In the genomic region with DNA sequence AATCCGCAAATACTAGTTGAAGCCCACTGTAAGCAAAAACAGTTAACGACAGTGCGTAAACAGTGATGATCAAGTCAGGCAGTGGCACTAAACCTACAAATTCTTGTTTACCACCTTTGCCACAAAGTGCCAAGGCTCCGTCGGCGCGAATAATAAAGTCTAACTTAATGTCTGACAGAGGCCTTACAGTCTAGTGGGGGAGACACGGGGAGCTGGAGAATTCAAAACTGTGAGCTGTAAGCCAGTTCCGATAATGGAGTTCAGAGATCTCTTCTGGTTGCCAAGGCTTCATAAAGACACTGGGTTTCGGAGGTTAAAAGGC, we compare ENCODE assay signal across 8 cellular contexts. TPM values are rescaled to one million over a fixed set of nuclear protein-coding genes. Genes with fewer than 3 reads are reported as not detected.
DNase-seq lines count a peak whose midpoint lies in the region; ATAC-seq, FAIRE-seq and TF ChIP-seq lines count a peak whose summit lies in the region.

No MANE protein-coding gene starts in this region.

- H3K36me3 ChIP-seq in HepG2 (replicated peaks in 1 of 2; ENCODE audit: control insufficient read depth in 1 of 2, insufficient read depth in 2 of 2, low read length in 2 of 2) (no peaks in the 10 kb centered on the region), right lobe of liver (no peaks in the 10 kb centered on the region), breast epithelium (no peaks in the 10 kb centered on the region)

- H2AFZ ChIP-seq in HepG2 (ENCODE audit: low read length): no peak overlapping the region

- H3K4me3 ChIP-seq in HepG2 (replicated peaks in 1 of 3; ENCODE audit: insufficient read depth in 1 of 3, low read depth in 2 of 3, low read length in 3 of 3): peak overlapping the region in 2 of 3 experiments; percentile 77 to 90; a peak in 3 of 6 replicates
- peak overlapping the region in 1 of 3 donors; percentile 81 for H3K4me3 ChIP-seq in right lobe of liver
- H3K4me3 ChIP-seq in breast epithelium: peak overlapping the region; percentile 71 to 96 (median 79)

- H3K9me3 ChIP-seq in HepG2 (ENCODE audit: low read length) (no peaks in the 10 kb centered on the region), right lobe of liver (no peaks in the 10 kb centered on the region), breast epithelium (no peaks in the 10 kb centered on the region)

- TF ChIP-seq CTCF in HepG2 (CRISPR knock-in tag; IDR thresholded peaks at IDR 0.05): no peak
- no peak for TF ChIP-seq CTCF in right lobe of liver (IDR thresholded peaks at IDR 0.05)
- no peak for TF ChIP-seq CTCF in breast epithelium (IDR thresholded peaks at IDR 0.05)
- TF ChIP-seq CTCF in GM10248 (IDR thresholded peaks at IDR 0.05; ENCODE audit: control extremely low read depth, extremely low read depth, low read depth, missing control alignments): no peak

- DNase-seq in HepG2 (ENCODE audit: low spot score): no peak
- no peak for DNase-seq in right lobe of liver
- DNase-seq in breast epithelium (ENCODE audit: low spot score in 2 of 2): no peak
- DNase-seq in naive B cell: no peak
- no peak for DNase-seq in head of caudate nucleus
- DNase-seq in NCI-H2029 (lab: John Stamatoyannopoulos, UW): no peak
- no peak for DNase-seq in GM10248 (ENCODE audit: extremely low spot score)
- no peak for DNase-seq in HCEC 1CT

- no peak for TF ChIP-seq RAD21 in HepG2 (CRISPR knock-in tag; IDR thresholded peaks at IDR 0.05)

- H3K9ac ChIP-seq in HepG2 (ENCODE audit: insufficient read depth, low read depth, low read length): no peak overlapping the region; the same call in 1 of the 2 replicates

- H3K4me1 Mint-ChIP-seq in naive B cell: peaks cover 20 to 27% (median 25%) of the 10 kb centered on the region in 3 donors

- POLR2A ChIA-PET in HepG2 (lab: Yijun Ruan, JAX): no interaction called here
- POLR2A ChIA-PET in GM10248 (lab: Yijun Ruan, JAX): no interaction called here

- ATAC-seq in HepG2 (no peak), right lobe of liver (no peak), naive B cell (ENCODE audit: low read depth in 2 of 2) (no peak)

- H3K4me1 ChIP-seq in HepG2 (ENCODE audit: insufficient read depth, low read length): peaks cover 41% of the 10 kb centered on the region
- H3K4me1 ChIP-seq in right lobe of liver: peaks cover 0 to 6% (median 0%) of the 10 kb centered on the region in 4 donors
- peaks cover 0 to 7% of the 10 kb centered on the region in 2 donors for H3K4me1 ChIP-seq in breast epithelium

- no peaks in the 10 kb centered on the region for H4K20me1 ChIP-seq in HepG2 (ENCODE audit: insufficient read depth, low read length)

- 0 out of 4 replicates have a peak, but pooled peaks of 1 of the 2 experiments have one; percentile 3 for TF ChIP-seq EP300 in HepG2 (IDR thresholded peaks at IDR 0.05; ENCODE audit: low read depth in 2 of 2, low read length in 2 of 2)
- TF ChIP-seq EP300 in HepG2 (CRISPR knock-in tag; IDR thresholded peaks at IDR 0.05; ENCODE audit: borderline replicate concordance): no peak

- FAIRE-seq in HepG2 (lab: Jason Lieb, UNC): no peak

- peaks cover 0 to 6% of the 10 kb centered on the region in 2 donors for H3K36me3 Mint-ChIP-seq in naive B cell

- no TSS peak for BruUV-seq in HepG2 (replicated peaks; lab: Mats Ljungman, UMichigan)

- peak overlapping the region; percentile 80 for H3K4me2 ChIP-seq in HepG2 (ENCODE audit: low read depth, low read length)

- H3K27ac ChIP-seq in HepG2 (ENCODE audit: extremely low read length, insufficient read depth, low read length) (no peak overlapping the region), right lobe of liver (no peak overlapping the region), breast epithelium (no peak overlapping the region)

- no peaks in the 10 kb centered on the region for H3K9me3 Mint-ChIP-seq in naive B cell

- peaks cover 16% of the 10 kb centered on the region for H3K79me2 ChIP-seq in HepG2 (ENCODE audit: insufficient read depth, low read length)

- H3K4me3 Mint-ChIP-seq in naive B cell: peak overlapping the region; percentile 94 to 98 (median 96)

- CTCF ChIA-PET in HepG2 (lab: Yijun Ruan, JAX; ENCODE audit: low intra/inter-chr PET ratio, low total read pairs): no interaction called here
- CTCF ChIA-PET in GM10248 (lab: Yijun Ruan, JAX): no interaction called here

- in situ Hi-C loops in HepG2 (cut with HindIII; ENCODE audit: extremely low pct_ligation_motif_present, low pct_unique_long_range_greater_than_20kb): no loop called here

- no peak for TF ChIP-seq POLR2A in HepG2 (IDR thresholded peaks at IDR 0.05; ENCODE audit: insufficient read depth in 1 of 2, low read depth in 2 of 2, low read length in 2 of 2)
- TF ChIP-seq POLR2A in right lobe of liver (IDR thresholded peaks at IDR 0.05): no peak
- no peak for TF ChIP-seq POLR2A in breast epithelium (IDR thresholded peaks at IDR 0.05)

- WGBS in HepG2 (ENCODE audit: low lambda C conversion rate): 60% methylated on average over 10 of the region's 10 CpGs
- 59% methylated on average over 10 of the region's 10 CpGs for WGBS in right lobe of liver (ENCODE audit: insufficient coverage, low coverage, low lambda C conversion rate, missing lambda C conversion rate)

- H3K27ac Mint-ChIP-seq in naive B cell: peak overlapping the region in 5 of 6 donors; percentile 5 to 89 (median 83)

- peaks cover 22 to 33% (median 30%) of the 10 kb centered on the region in 3 donors for H3K27me3 Mint-ChIP-seq in naive B cell

- intact Hi-C loops in HepG2 (cut with micrococcal nuclease; ENCODE audit: unreplicated experiment) (no loop called here), right lobe of liver (cut with DNase I) (no loop called here), breast epithelium (cut with DNase I; ENCODE audit: low total_unique reads) (no loop called here), head of caudate nucleus (cut with DNase I) (no loop called here)

- H3K27me3 ChIP-seq in HepG2 (ENCODE audit: control insufficient read depth in 1 of 2, insufficient read depth in 2 of 2, low read length in 2 of 2) (peaks cover 0 to 6% of the 10 kb centered on the region in 2 experiments; a peak in 1 of 5 replicates), right lobe of liver (no peaks in the 10 kb centered on the region), breast epithelium (no peaks in the 10 kb centered on the region)

TF ChIP-seq in HepG2, 621 proteins besides CTCF, POLR2A, EP300 and RAD21 (continues in another document):
- no peak for TF ChIP-seq ETV6 (CRISPR knock-in tag; conservative IDR thresholded peaks at IDR 0.05)
- no peak for TF ChIP-seq ZNF629 (CRISPR knock-in tag; conservative IDR thresholded peaks at IDR 0.05)
- TF ChIP-seq ZNF670 (CRISPR knock-in tag; IDR thresholded peaks at IDR 0.05; ENCODE audit: borderline replicate concordance): no peak
- TF ChIP-seq, protein P1, sequence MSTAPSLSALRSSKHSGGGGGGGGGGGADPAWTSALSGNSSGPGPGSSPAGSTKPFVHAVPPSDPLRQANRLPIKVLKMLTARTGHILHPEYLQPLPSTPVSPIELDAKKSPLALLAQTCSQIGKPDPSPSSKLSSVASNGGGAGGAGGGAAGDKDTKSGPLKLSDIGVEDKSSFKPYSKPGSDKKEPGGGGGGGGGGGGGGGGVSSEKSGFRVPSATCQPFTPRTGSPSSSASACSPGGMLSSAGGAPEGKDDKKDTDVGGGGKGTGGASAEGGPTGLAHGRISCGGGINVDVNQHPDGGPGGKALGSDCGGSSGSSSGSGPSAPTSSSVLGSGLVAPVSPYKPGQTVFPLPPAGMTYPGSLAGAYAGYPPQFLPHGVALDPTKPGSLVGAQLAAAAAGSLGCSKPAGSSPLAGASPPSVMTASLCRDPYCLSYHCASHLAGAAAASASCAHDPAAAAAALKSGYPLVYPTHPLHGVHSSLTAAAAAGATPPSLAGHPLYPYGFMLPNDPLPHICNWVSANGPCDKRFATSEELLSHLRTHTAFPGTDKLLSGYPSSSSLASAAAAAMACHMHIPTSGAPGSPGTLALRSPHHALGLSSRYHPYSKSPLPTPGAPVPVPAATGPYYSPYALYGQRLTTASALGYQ (CRISPR knock-in tag; IDR thresholded peaks at IDR 0.05): no peak
- no peak for TF ChIP-seq POLR2G (IDR thresholded peaks at IDR 0.05; ENCODE audit: low read depth, low read length)
- TF ChIP-seq NFE2 (CRISPR knock-in tag; IDR thresholded peaks at IDR 0.05): peak; percentile 44; the same call in 1 of the 2 replicates

RNA-seq across cellular contexts. Expression of a gene that starts 0.3 kb away (rescaled TPM):
- total RNA-seq in HepG2 (2016; rRNA removed; fragmentation: Illumina TruSeq; extraction: Trizol) (15.9 and 28.4 TPM in 2 replicates), right lobe of liver (10 to 100 TPM in 2 of 6 experiments, 1 to 10 TPM in 4; 7.8 to 15.1 (median 9.1) TPM), breast epithelium (10 to 100 TPM; 32.2 to 49.2 (median 37.0) TPM)
- 21.5 and 21.7 TPM in 2 replicates for total RNA-seq in HepG2 (2016; cell fraction: cytosol; rRNA removed; fragmentation: Illumina TruSeq; extraction: Trizol; ENCODE audit: low read depth)
- total RNA-seq in HepG2 (2016; cell fraction: insoluble cytoplasmic fraction; rRNA removed; fragmentation: Illumina TruSeq; extraction: Trizol): 15.1 and 26.4 TPM in 2 replicates
- total RNA-seq in HepG2 (2016; cell fraction: membrane; rRNA removed; fragmentation: Illumina TruSeq; extraction: Trizol): 6.5 and 7.7 TPM in 2 replicates
- total RNA-seq in HepG2 (2016; cell fraction: nucleus; rRNA removed; fragmentation: Illumina TruSeq; extraction: Trizol): 27.6 and 32.1 TPM in 2 replicates
- polyA plus RNA-seq in HepG2 (2011; rRNA removed) (9.1 and 10.0 TPM in 2 replicates), naive B cell (ENCODE audit: low read depth in 6 of 6) (1 to 10 TPM in 5 of 6 donors, not detected in 1; 1.8 to 3.0 (median 2.6) TPM)
- 6.7 and 7.0 TPM in 2 replicates for polyA plus RNA-seq in HepG2 (2011; cell fraction: cytosol; rRNA removed)
- polyA plus RNA-seq in HepG2 (2011; cell fraction: nucleus; rRNA removed): 10.0 and 10.7 TPM in 2 replicates
- 6.2 and 7.1 TPM in 2 replicates for polyA plus RNA-seq in HepG2 (2012)
- polyA plus RNA-seq in HepG2 (2016; cell fraction: cytosol; fragmentation: Illumina TruSeq; extraction: Trizol; ENCODE audit: low read depth): 0.36 and 0.58 TPM in 2 replicates
- polyA plus RNA-seq in HepG2 (2016; cell fraction: insoluble cytoplasmic fraction; fragmentation: Illumina TruSeq; extraction: Trizol; ENCODE audit: low read depth): 17.2 and 17.6 TPM in 2 replicates
- 1.5 and 1.7 TPM in 2 replicates for polyA plus RNA-seq in HepG2 (2016; cell fraction: membrane; fragmentation: Illumina TruSeq; extraction: Trizol; ENCODE audit: low read depth)
- 12.3 and 13.8 TPM in 2 replicates for polyA plus RNA-seq in HepG2 (2016; cell fraction: nucleus; fragmentation: Illumina TruSeq; extraction: Trizol; ENCODE audit: insufficient read depth, low read depth)
- 31.1 and 34.5 TPM in 2 replicates for polyA minus RNA-seq in HepG2 (2011; rRNA and poly(A)+ RNA removed; ENCODE audit: low replicate concordance)
- 19.1 and 24.2 TPM in 2 replicates for polyA minus RNA-seq in HepG2 (2011; cell fraction: cytosol; rRNA and poly(A)+ RNA removed)
- 53.9 and 61.8 TPM in 2 replicates for polyA minus RNA-seq in HepG2 (2011; cell fraction: nucleus; rRNA and poly(A)+ RNA removed)
